In the genomic region with DNA sequence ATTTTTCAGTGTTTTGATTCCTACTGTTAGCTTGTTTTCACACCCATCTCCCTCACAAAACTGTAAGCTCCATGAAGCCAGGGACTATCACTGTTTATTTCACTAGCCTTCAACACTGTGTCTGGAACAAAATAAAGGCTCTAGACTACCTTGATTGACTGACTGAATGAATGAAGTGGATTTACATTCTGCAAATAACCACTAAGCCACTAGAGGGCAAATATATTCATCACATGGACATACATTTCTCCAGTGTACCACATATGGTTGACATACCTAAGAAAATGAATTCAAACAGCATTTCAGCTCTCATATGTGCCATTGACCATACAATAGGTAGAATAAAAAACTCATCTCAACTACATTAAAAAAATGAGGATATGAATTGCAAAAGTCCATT, we compare ENCODE assay signal across 8 cellular contexts.
A peak's percentile ranks its signal among the peaks of the same experiment; 100 is the strongest.
DNase-seq lines count a peak whose midpoint lies in the region; ATAC-seq and TF ChIP-seq lines count a peak whose summit lies in the region.

No MANE protein-coding gene starts in this region.

- H3K9me3 ChIP-seq in gastroesophageal sphincter (peaks cover 0 to 8% (median 0%) of the 10 kb centered on the region in 3 donors), right atrium auricular region (peaks cover 0 to 7% of the 10 kb centered on the region in 2 donors)

- DNase-seq in HS-5 (ENCODE audit: low read depth): peak; percentile 9
- DNase-seq in mesothelial cell of epicardium (ENCODE audit: low spot score in 2 of 2, unreplicated experiment in 2 of 2): no peak
- DNase-seq in stimulated activated CD4-positive, alpha-beta T cell treated with anti-CD3 and anti-CD28 coated beads, Interleukin-4, amount 100 ng/mL, for 24 hours: no peak
- no peak for DNase-seq in right atrium auricular region (ENCODE audit: low spot score)

- ATAC-seq in gastroesophageal sphincter (no peak), HG03469 (IDR thresholded peaks at IDR 0.05; ENCODE audit: unreplicated experiment) (no peak)

- H3K4me3 ChIP-seq in gastroesophageal sphincter (no peak overlapping the region), right atrium auricular region (no peak overlapping the region)

- peak; percentile 55 for TF ChIP-seq CTCF in GM12873 (IDR thresholded peaks at IDR 0.05; ENCODE audit: insufficient read depth, low read depth, low read length, missing control alignments)
- TF ChIP-seq CTCF in VCaP (conservative IDR thresholded peaks at IDR 0.05): peak; percentile 60
- TF ChIP-seq CTCF in mesothelial cell of epicardium (IDR thresholded peaks at IDR 0.05; ENCODE audit: unreplicated experiment): peak; percentile 53
- TF ChIP-seq CTCF in gastroesophageal sphincter (IDR thresholded peaks at IDR 0.05): no peak
- peak in 1 of 2 donors; percentile 31 for TF ChIP-seq CTCF in right atrium auricular region (IDR thresholded peaks at IDR 0.05)

- no peak overlapping the region for H3K4me3 Mint-ChIP-seq in mesothelial cell of epicardium

- TF ChIP-seq POLR2A in gastroesophageal sphincter (IDR thresholded peaks at IDR 0.05): no peak

- no peaks in the 10 kb centered on the region for H3K36me3 Mint-ChIP-seq in mesothelial cell of epicardium

- H3K36me3 ChIP-seq in gastroesophageal sphincter (no peaks in the 10 kb centered on the region), right atrium auricular region (no peaks in the 10 kb centered on the region)

- H3K27ac ChIP-seq in VCaP (no peak overlapping the region), gastroesophageal sphincter (no peak overlapping the region), right atrium auricular region (no peak overlapping the region)

- H3K4me1 ChIP-seq in gastroesophageal sphincter (no peaks in the 10 kb centered on the region), right atrium auricular region (no peaks in the 10 kb centered on the region)

- H3K27me3 Mint-ChIP-seq in mesothelial cell of epicardium (ENCODE audit: low read depth): peaks cover 43% of the 10 kb centered on the region

- H3K4me1 Mint-ChIP-seq in mesothelial cell of epicardium: no peaks in the 10 kb centered on the region

- H3K27me3 ChIP-seq in gastroesophageal sphincter: peaks cover 24% of the 10 kb centered on the region
- H3K27me3 ChIP-seq in right atrium auricular region: no peaks in the 10 kb centered on the region

- H3K27ac Mint-ChIP-seq in mesothelial cell of epicardium: no peak overlapping the region

- H3K9me3 Mint-ChIP-seq in mesothelial cell of epicardium: peaks cover 6% of the 10 kb centered on the region

- no peak for TF ChIP-seq EP300 in gastroesophageal sphincter (IDR thresholded peaks at IDR 0.05)

Comparison
In these comparisons a context has a peak if more than half of its experiments do, and no peak if none do; other contexts are left out.
1. CTCF ChIP-seq: peak in GM12873 (single experiment), VCaP (single experiment) and mesothelial cell of epicardium (single experiment); none in gastroesophageal sphincter (0 of 4).